In genomic region chr22:20434264-20434751, GRCh38 we compare ENCODE assay signal across 25 cellular contexts. TPM values are rescaled to one million over a fixed set of nuclear protein-coding genes. Genes with fewer than 3 reads are reported as not detected.
DNase-seq lines count a peak whose midpoint lies in the region; ATAC-seq and TF ChIP-seq lines count a peak whose summit lies in the region.
"Had no signal": no experiment of that assay in that cellular context is flagged by ENCODE, and none has a peak within 500 bp of the region (broad histone marks: within the 10 kb centered on the region; RNA-seq: fewer than 3 reads in every experiment).

No MANE protein-coding gene starts in this region.

- in situ Hi-C loops in G401 (cut with HindIII; ENCODE audit: low sequenced_read_pairs) = no loop called here

- H3K36me3 Mint-ChIP-seq in chondrocyte (ENCODE audit: low read depth) (peaks cover 2% of the 10 kb centered on the region), osteocyte (ENCODE audit: unreplicated experiment) (peaks cover 6% of the 10 kb centered on the region)
- H3K36me3 Mint-ChIP-seq: stimulated activated effector memory CD8-positive, alpha-beta T cell treated with anti-CD3 and anti-CD28 coated beads, Interleukin-12 subunit alpha, Interleukin-12 subunit beta, amount 100 ng/mL, for 72 hours had no signal

- H3K4me1 Mint-ChIP-seq in chondrocyte (ENCODE audit: low read depth) = peaks cover 45% of the 10 kb centered on the region
- peaks cover 38% of the 10 kb centered on the region for H3K4me1 Mint-ChIP-seq in osteocyte (ENCODE audit: unreplicated experiment)

- H3K4me3 Mint-ChIP-seq in chondrocyte (ENCODE audit: unreplicated experiment) (no peak overlapping the region), osteocyte (ENCODE audit: unreplicated experiment) (peak overlapping the region; percentile 16)
- H3K4me3 Mint-ChIP-seq: stimulated activated effector memory CD8-positive, alpha-beta T cell treated with anti-CD3 and anti-CD28 coated beads, Interleukin-12 subunit alpha, Interleukin-12 subunit beta, amount 100 ng/mL, for 72 hours had no signal

- H3K27me3 Mint-ChIP-seq in chondrocyte (ENCODE audit: low read depth) (no peaks in the 10 kb centered on the region), osteocyte (ENCODE audit: unreplicated experiment) (no peaks in the 10 kb centered on the region)

- ATAC-seq in Right ventricle myocardium inferior (no peak), GM19351 (IDR thresholded peaks at IDR 0.05; ENCODE audit: unreplicated experiment) (no peak)
- ATAC-seq: body of pancreas; heart right ventricle; stimulated activated effector memory CD8-positive, alpha-beta T cell treated with anti-CD3 and anti-CD28 coated beads, Interleukin-12 subunit alpha, Interleukin-12 subunit beta, amount 100 ng/mL, for 72 hours had no signal

- intact Hi-C loops in Right ventricle myocardium inferior (cut with DNase I) = no loop called here
- intact Hi-C loops in cardiac septum (cut with DNase I) = no loop called here

- H3K9me3 Mint-ChIP-seq in chondrocyte (ENCODE audit: low read depth) = no peaks in the 10 kb centered on the region
- H3K9me3 Mint-ChIP-seq in osteocyte (ENCODE audit: unreplicated experiment) = no peaks in the 10 kb centered on the region
- H3K9me3 Mint-ChIP-seq: neural progenitor cell; stimulated activated effector memory CD8-positive, alpha-beta T cell treated with anti-CD3 and anti-CD28 coated beads, Interleukin-12 subunit alpha, Interleukin-12 subunit beta, amount 100 ng/mL, for 72 hours had no signal

- TF ChIP-seq CTCF in chondrocyte (IDR thresholded peaks at IDR 0.05) (no peak), osteocyte (IDR thresholded peaks at IDR 0.05) (no peak)

- H3K27ac Mint-ChIP-seq in chondrocyte (ENCODE audit: unreplicated experiment) (no peak overlapping the region), osteocyte (ENCODE audit: unreplicated experiment) (peak overlapping the region; percentile 69)
- H3K27ac Mint-ChIP-seq: neural progenitor cell; stimulated activated effector memory CD8-positive, alpha-beta T cell treated with anti-CD3 and anti-CD28 coated beads, Interleukin-12 subunit alpha, Interleukin-12 subunit beta, amount 100 ng/mL, for 72 hours had no signal

- DNase-seq in Right ventricle myocardium inferior (ENCODE audit: missing footprints) (peak; percentile 35), cardiac septum (ENCODE audit: low spot score) (no peak), chondrocyte (ENCODE audit: low spot score) (peak; percentile 55), osteocyte (ENCODE audit: extremely low spot score, unreplicated experiment) (no peak), G401 (ENCODE audit: low spot score) (no peak), COLO668 (lab: John Stamatoyannopoulos, UW; ENCODE audit: unreplicated experiment) (no peak), HK-2 (ENCODE audit: unreplicated experiment) (no peak)
- DNase-seq: activated gamma-delta T cell treated with Interleukin-2 at 50 U/mL for 16 hours; activated T-cell treated with anti-CD3 and anti-CD28 coated beads, Interleukin-2, amount 50 U/mL, for 48 hours; body of pancreas; cerebellar nuclear complex; DND-41; heart right ventricle; kidney glomerular epithelial cell; MM.1S; NCI-H1105 treated with DMSO at 0.1 percent for 48 hours; NCI-H187 treated with DMSO at 0.1 percent for 48 hours; NCI-H524; SHP77; stimulated activated CD4-positive, alpha-beta T cell treated with anti-CD3 and anti-CD28 coated beads, Interleukin-15, amount 100 ng/mL, for 24 hours; T-helper 2 cell; transverse colon had no signal

RNA-seq across cellular contexts. Expression of gene SCARF2, which starts 3.3 kb away (rescaled TPM):
- total RNA-seq in Right ventricle myocardium inferior (3.0 TPM), cardiac septum (5.2 TPM), chondrocyte (56.5 to 88.8 TPM (median 86.5 TPM) in 3 replicates), osteocyte (48.4 and 50.8 TPM in 2 replicates)
- 46.8 and 53.4 TPM in 2 replicates for total RNA-seq in G401 (2014; rRNA removed; shearing (Covaris generic))

RNA-seq across cellular contexts. Expression of gene ZNF74, which starts 40.4 kb away (rescaled TPM):
- total RNA-seq in Right ventricle myocardium inferior (6.3 TPM), cardiac septum (4.9 TPM), chondrocyte (12.7 to 15.7 TPM (median 13.6 TPM) in 3 replicates), osteocyte (19.6 and 20.4 TPM in 2 replicates)
- total RNA-seq in G401 (2014; rRNA removed; shearing (Covaris generic)) = 19.9 and 22.1 TPM in 2 replicates

Comparison
In these comparisons a context has a peak if more than half of its experiments do, and no peak if none do; other contexts are left out.
1. DNase-seq: peak in Right ventricle myocardium inferior (single experiment) and chondrocyte (single experiment); none in cardiac septum (single experiment), osteocyte (single experiment), G401 (single experiment), COLO668 (single experiment) and HK-2 (single experiment).